Comparison of ENCODE assay signal across 28 cellular contexts in genomic region chr1:198599749-198600148, GRCh38. TPM values are rescaled to one million over a fixed set of nuclear protein-coding genes. Genes with fewer than 3 reads are reported as not detected.
DNase-seq lines count a peak whose midpoint lies in the region; ATAC-seq and TF ChIP-seq lines count a peak whose summit lies in the region.
"Had no signal": no experiment of that assay in that cellular context is flagged by ENCODE, and none has a peak within 500 bp of the region (broad histone marks: within the 10 kb centered on the region; RNA-seq: fewer than 3 reads in every experiment).

No MANE protein-coding gene starts in this region.

- POLR2A ChIA-PET in naive thymus-derived CD4-positive, alpha-beta T cell (lab: Charles Lee) = interaction anchor here (1.1 to 6.4 kb wide), 9 partner anchors 9 to 63 kb away, joined by 3 to 55 read pairs (median 6); no protein-coding TSS in a partner anchor

- H3K4me3 Mint-ChIP-seq in T-helper 2 cell treated with Interferon-gamma antibody and Interleukin-4, amounts not matched to agents 5 μg/mL and 100 μg/mL, for 36 hours = no peak overlapping the region
- H3K4me3 Mint-ChIP-seq in activated naive CD8-positive, alpha-beta T cell treated with anti-CD3 and anti-CD28 coated beads for 36 hours = no peak overlapping the region
- peak overlapping the region in 6 of 10 donors; percentile 40 to 84 (median 66) for H3K4me3 Mint-ChIP-seq in naive thymus-derived CD4-positive, alpha-beta T cell
- H3K4me3 Mint-ChIP-seq: H9; T-helper 1 cell treated with Interleukin-12 subunit alpha and Interleukin-12 subunit beta and Interleukin-4 antibody, amounts not matched to agents 30 μg/mL and 1 μg/mL, for 36 hours had no signal

- H3K4me2 ChIP-seq in Karpas-422 (ENCODE audit: low read depth, low read length, poor library complexity, severe bottlenecking) = no peak overlapping the region
- H3K4me2 ChIP-seq: KMS-11 had no signal

- H3K4me1 Mint-ChIP-seq in T-helper 2 cell treated with Interferon-gamma antibody and Interleukin-4, amounts not matched to agents 5 μg/mL and 100 μg/mL, for 36 hours (ENCODE audit: low read depth) = peaks cover 52% of the 10 kb centered on the region
- peaks cover 82% of the 10 kb centered on the region for H3K4me1 Mint-ChIP-seq in activated naive CD8-positive, alpha-beta T cell treated with anti-CD3 and anti-CD28 coated beads for 36 hours
- H3K4me1 Mint-ChIP-seq in naive thymus-derived CD4-positive, alpha-beta T cell = peaks cover 47 to 97% (median 95%) of the 10 kb centered on the region in 7 donors

- TF ChIP-seq CTCF in heart left ventricle (IDR thresholded peaks at IDR 0.05) = no peak

- 61 to 88% (median 81%) methylated on average over 2 of the region's 2 CpGs for WGBS in heart left ventricle, 4 donors

- intact Hi-C loops in naive thymus-derived CD4-positive, alpha-beta T cell (cut with micrococcal nuclease) = loop anchor here in 1 of 2 donors (1.0 to 2.0 kb wide), 3 partner anchors 10 to 42 kb away; partner anchors contain the start of gene PTPRC
- intact Hi-C loops in heart left ventricle (cut with DNase I) = no loop called here

- H3K4me1 ChIP-seq in Karpas-422 (ENCODE audit: low read length) = peaks cover 42% of the 10 kb centered on the region
- H3K4me1 ChIP-seq in naive thymus-derived CD4-positive, alpha-beta T cell (ENCODE audit: control insufficient read depth in 2 of 2, insufficient read depth in 2 of 2, low read length in 2 of 2) = peaks cover 34 to 73% of the 10 kb centered on the region in 2 donors
- H3K4me1 ChIP-seq in heart left ventricle = peaks cover 0 to 16% (median 0%) of the 10 kb centered on the region in 12 donors
- H3K4me1 ChIP-seq: psoas muscle, upper lobe of right lung had no signal

- peak overlapping the region; percentile 26; the same call in 1 of the 2 replicates for H2AFZ ChIP-seq in Karpas-422 (ENCODE audit: low read length)

- H3K36me3 ChIP-seq in Karpas-422 (ENCODE audit: insufficient read depth, low read length) (no peaks in the 10 kb centered on the region; the same call in 1 of the 2 replicates), heart left ventricle (no peaks in the 10 kb centered on the region)
- no peaks in the 10 kb centered on the region for H3K36me3 ChIP-seq in naive thymus-derived CD4-positive, alpha-beta T cell (ENCODE audit: control insufficient read depth in 2 of 3, insufficient read depth in 3 of 3, low read length in 3 of 3)
- H3K36me3 ChIP-seq: neutrophil, upper lobe of right lung had no signal

- peak overlapping the region; percentile 56 for H3K27ac Mint-ChIP-seq in T-helper 2 cell treated with Interferon-gamma antibody and Interleukin-4, amounts not matched to agents 5 μg/mL and 100 μg/mL, for 36 hours
- H3K27ac Mint-ChIP-seq in activated naive CD8-positive, alpha-beta T cell treated with anti-CD3 and anti-CD28 coated beads for 36 hours = peak overlapping the region; percentile 86
- peak overlapping the region; percentile 9 to 96 (median 88) for H3K27ac Mint-ChIP-seq in naive thymus-derived CD4-positive, alpha-beta T cell

- H3K4me3 ChIP-seq in Karpas-422 (ENCODE audit: low read length) = no peak overlapping the region
- H3K4me3 ChIP-seq in naive thymus-derived CD4-positive, alpha-beta T cell (ENCODE audit: low read length) = no peak overlapping the region
- no peak overlapping the region for H3K4me3 ChIP-seq in heart left ventricle
- H3K4me3 ChIP-seq: psoas muscle, upper lobe of right lung had no signal

- ATAC-seq in naive thymus-derived CD4-positive, alpha-beta T cell = no peak
- no peak for ATAC-seq in heart left ventricle
- ATAC-seq: psoas muscle, upper lobe of right lung had no signal

- H3K9me2 ChIP-seq in Karpas-422 (replicated peaks; ENCODE audit: insufficient read depth, low read length) = no peaks in the 10 kb centered on the region

- peaks cover 40% of the 10 kb centered on the region for H3K9me3 Mint-ChIP-seq in T-helper 2 cell treated with Interferon-gamma antibody and Interleukin-4, amounts not matched to agents 5 μg/mL and 100 μg/mL, for 36 hours
- peaks cover 21% of the 10 kb centered on the region for H3K9me3 Mint-ChIP-seq in activated naive CD8-positive, alpha-beta T cell treated with anti-CD3 and anti-CD28 coated beads for 36 hours
- peaks cover 2 to 36% (median 4%) of the 10 kb centered on the region in 11 donors for H3K9me3 Mint-ChIP-seq in naive thymus-derived CD4-positive, alpha-beta T cell

- H3K9ac ChIP-seq in Karpas-422 (ENCODE audit: low read length) = no peak overlapping the region
- H3K9ac ChIP-seq: KMS-11 had no signal

- H3K27me3 ChIP-seq in Karpas-422 (ENCODE audit: low read length) = no peaks in the 10 kb centered on the region
- H3K27me3 ChIP-seq in naive thymus-derived CD4-positive, alpha-beta T cell (ENCODE audit: control insufficient read depth in 2 of 2, insufficient read depth in 2 of 2, low read length in 2 of 2) = no peaks in the 10 kb centered on the region
- H3K27me3 ChIP-seq in heart left ventricle = no peaks in the 10 kb centered on the region
- H3K27me3 ChIP-seq: neutrophil, upper lobe of right lung had no signal

- no peak for TF ChIP-seq POLR2A in heart left ventricle (IDR thresholded peaks at IDR 0.05)

- no peak for DNase-seq in T-helper 2 cell treated with Interferon-gamma antibody and Interleukin-4, amounts not matched to agents 5 μg/mL and 100 μg/mL, for 36 hours (ENCODE audit: low spot score)
- DNase-seq in T-helper 2 cell = no peak
- no peak for DNase-seq in Karpas-422
- DNase-seq in activated naive CD8-positive, alpha-beta T cell treated with anti-CD3 and anti-CD28 coated beads for 36 hours = no peak
- no peak for DNase-seq in naive thymus-derived CD4-positive, alpha-beta T cell
- DNase-seq in T-helper 1 cell = no peak
- no peak for DNase-seq in NCI-H345 treated with DMSO at 0.1 percent for 48 hours (lab: John Stamatoyannopoulos, UW; ENCODE audit: unreplicated experiment)
- no peak for DNase-seq in heart left ventricle
- DNase-seq: activated gamma-delta T cell treated with Interleukin-2 at 50 U/mL for 16 hours; aorta; dermis blood vessel endothelial cell; H9; NCI-H1694 treated with DMSO at 0.1 percent for 48 hours; NCI-H2171; NCI-H524 treated with DMSO at 0.1 percent for 48 hours; psoas muscle; stimulated activated CD8-positive, alpha-beta memory T cell treated with anti-CD3 and anti-CD28 coated beads, Interleukin-4, amount 100 ng/mL, for 48 hours; upper lobe of right lung had no signal

- H3K9me3 ChIP-seq in Karpas-422 (ENCODE audit: low read length) (peaks cover 3% of the 10 kb centered on the region; the same call in 1 of the 2 replicates), heart left ventricle (no peaks in the 10 kb centered on the region)
- no peaks in the 10 kb centered on the region for H3K9me3 ChIP-seq in naive thymus-derived CD4-positive, alpha-beta T cell (ENCODE audit: control insufficient read depth in 2 of 3, low read length in 3 of 3)
- H3K9me3 ChIP-seq: neutrophil, psoas muscle, upper lobe of right lung had no signal

- H3K36me3 Mint-ChIP-seq in T-helper 2 cell treated with Interferon-gamma antibody and Interleukin-4, amounts not matched to agents 5 μg/mL and 100 μg/mL, for 36 hours (ENCODE audit: low read depth) = peaks cover 28% of the 10 kb centered on the region
- peaks cover 49% of the 10 kb centered on the region for H3K36me3 Mint-ChIP-seq in activated naive CD8-positive, alpha-beta T cell treated with anti-CD3 and anti-CD28 coated beads for 36 hours
- peaks cover 4 to 50% (median 16%) of the 10 kb centered on the region in 5 donors for H3K36me3 Mint-ChIP-seq in naive thymus-derived CD4-positive, alpha-beta T cell

- H4K20me1 ChIP-seq in Karpas-422 (ENCODE audit: insufficient read depth, low read depth, low read length) = no peaks in the 10 kb centered on the region

- H3K27me3 Mint-ChIP-seq in T-helper 2 cell treated with Interferon-gamma antibody and Interleukin-4, amounts not matched to agents 5 μg/mL and 100 μg/mL, for 36 hours (ENCODE audit: low read depth) = no peaks in the 10 kb centered on the region
- H3K27me3 Mint-ChIP-seq in activated naive CD8-positive, alpha-beta T cell treated with anti-CD3 and anti-CD28 coated beads for 36 hours = no peaks in the 10 kb centered on the region
- H3K27me3 Mint-ChIP-seq in naive thymus-derived CD4-positive, alpha-beta T cell = no peaks in the 10 kb centered on the region

- H3K27ac ChIP-seq in Karpas-422 (ENCODE audit: low read length) (peak overlapping the region; percentile 70; the same call in 1 of the 2 replicates), heart left ventricle (no peak overlapping the region)
- H3K27ac ChIP-seq in naive thymus-derived CD4-positive, alpha-beta T cell (ENCODE audit: low read depth, low read length) = no peak overlapping the region
- H3K27ac ChIP-seq: 22Rv1, KMS-11, neutrophil, psoas muscle, upper lobe of right lung had no signal

- CTCF ChIA-PET in naive thymus-derived CD4-positive, alpha-beta T cell (lab: Charles Lee) = interaction anchor here (1.1 to 2.3 kb wide), 2 partner anchors 10 to 20 kb away, joined by 3 to 11 read pairs; no protein-coding TSS in a partner anchor

- no peaks in the 10 kb centered on the region for H3K79me2 ChIP-seq in Karpas-422 (ENCODE audit: low read length)

RNA-seq across cellular contexts. Expression of gene PTPRC, which starts 39.1 kb away (rescaled TPM):
- total RNA-seq in Karpas-422 (2014; rRNA removed; shearing (Covaris generic); ENCODE audit: low replicate concordance) = 367 and 812 TPM in 2 replicates
- 100 to 1,000 TPM; 421 to 422 TPM for total RNA-seq in activated naive CD8-positive, alpha-beta T cell treated with anti-CD3 and anti-CD28 coated beads for 36 hours
- 1,000 to 10,000 TPM in 3 of 5 experiments, 100 to 1,000 TPM in 2; 739 to 1,121 (median 1,015) TPM for total RNA-seq in naive thymus-derived CD4-positive, alpha-beta T cell
- 1,000 to 10,000 TPM; 1,177 to 1,286 TPM for polyA plus RNA-seq in naive thymus-derived CD4-positive, alpha-beta T cell
- total RNA-seq in heart left ventricle = 10 to 100 TPM in 2 of 9 donors, 1 to 10 TPM in 7; 3.4 to 99.3 (median 5.2) TPM
- polyA plus RNA-seq in heart left ventricle = 1 to 10 TPM in 1 of 2 donors, under 1 TPM in 1; 0.65 to 2.6 TPM
- total RNA-seq: dermis blood vessel endothelial cell, glomerular endothelial cell, H9, lung microvascular endothelial cell had no signal

RNA-seq across cellular contexts. Expression of gene ATP6V1G3, which starts 59.3 kb away (rescaled TPM):
- not detected in 2 replicates for total RNA-seq in Karpas-422 (2014; rRNA removed; shearing (Covaris generic); ENCODE audit: low replicate concordance)
- total RNA-seq in activated naive CD8-positive, alpha-beta T cell treated with anti-CD3 and anti-CD28 coated beads for 36 hours = not detected
- not detected for total RNA-seq in naive thymus-derived CD4-positive, alpha-beta T cell
- not detected for polyA plus RNA-seq in naive thymus-derived CD4-positive, alpha-beta T cell
- not detected for total RNA-seq in heart left ventricle
- not detected for polyA plus RNA-seq in heart left ventricle
- total RNA-seq: aorta, cardiac septum, fibroblast of lung, glomerular endothelial cell, H9, HT1080, lung microvascular endothelial cell, psoas muscle, subcutaneous adipose tissue, upper lobe of right lung had no signal
- polyA plus RNA-seq: aorta, fibroblast of lung, psoas muscle had no signal

Comparison
In these comparisons a context has a peak if more than half of its experiments do, and no peak if none do; other contexts are left out.
1. H3K4me3 Mint-ChIP-seq: peak in naive thymus-derived CD4-positive, alpha-beta T cell (6 of 10); none in T-helper 2 cell treated with Interferon-gamma antibody and Interleukin-4, amounts not matched to agents 5 μg/mL and 100 μg/mL, for 36 hours (single experiment) and activated naive CD8-positive, alpha-beta T cell treated with anti-CD3 and anti-CD28 coated beads for 36 hours (single experiment).
2. Peak in every context shown above with its lines, with median percentiles within 50 percentile points of each other: H3K27ac Mint-ChIP-seq.